In the genomic region with DNA sequence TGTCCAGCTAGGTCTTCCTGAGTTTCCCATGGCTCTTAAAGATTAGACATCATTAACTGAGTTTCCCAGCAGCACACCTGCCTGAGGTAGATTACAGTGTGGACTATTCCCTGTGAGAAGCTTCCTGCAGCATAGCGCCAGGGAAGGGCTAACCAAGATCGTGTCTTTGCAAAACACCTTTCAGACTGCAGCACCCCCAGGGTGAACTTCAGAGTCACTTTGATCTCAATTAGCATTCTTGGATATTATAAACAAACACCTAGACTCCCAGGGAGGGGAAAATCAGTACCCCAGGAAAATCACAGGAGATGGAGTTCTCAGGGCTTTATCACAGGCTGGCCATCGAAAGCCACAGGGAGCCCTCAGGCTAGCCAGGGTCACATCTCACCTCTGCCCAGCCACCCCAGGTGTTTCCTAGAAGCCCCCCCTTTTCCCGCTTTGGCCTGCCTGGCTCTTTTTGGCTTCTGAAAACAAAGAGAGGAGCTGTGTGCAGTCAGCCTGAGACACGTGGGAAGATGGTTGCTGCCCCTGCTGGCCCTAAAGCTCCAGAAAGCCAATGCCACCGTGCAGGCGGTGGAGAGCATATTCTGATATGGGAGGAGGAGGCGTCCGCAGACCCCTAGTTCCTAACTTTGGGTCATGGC, we compare ENCODE assay signal across 1 cellular context.
TF ChIP-seq lines count a peak whose summit lies in the region.

No MANE protein-coding gene starts in this region.

TF ChIP-seq in HepG2, 621 proteins besides CTCF, POLR2A, EP300 and RAD21 (continued from another document):
- TF ChIP-seq, protein P1, sequence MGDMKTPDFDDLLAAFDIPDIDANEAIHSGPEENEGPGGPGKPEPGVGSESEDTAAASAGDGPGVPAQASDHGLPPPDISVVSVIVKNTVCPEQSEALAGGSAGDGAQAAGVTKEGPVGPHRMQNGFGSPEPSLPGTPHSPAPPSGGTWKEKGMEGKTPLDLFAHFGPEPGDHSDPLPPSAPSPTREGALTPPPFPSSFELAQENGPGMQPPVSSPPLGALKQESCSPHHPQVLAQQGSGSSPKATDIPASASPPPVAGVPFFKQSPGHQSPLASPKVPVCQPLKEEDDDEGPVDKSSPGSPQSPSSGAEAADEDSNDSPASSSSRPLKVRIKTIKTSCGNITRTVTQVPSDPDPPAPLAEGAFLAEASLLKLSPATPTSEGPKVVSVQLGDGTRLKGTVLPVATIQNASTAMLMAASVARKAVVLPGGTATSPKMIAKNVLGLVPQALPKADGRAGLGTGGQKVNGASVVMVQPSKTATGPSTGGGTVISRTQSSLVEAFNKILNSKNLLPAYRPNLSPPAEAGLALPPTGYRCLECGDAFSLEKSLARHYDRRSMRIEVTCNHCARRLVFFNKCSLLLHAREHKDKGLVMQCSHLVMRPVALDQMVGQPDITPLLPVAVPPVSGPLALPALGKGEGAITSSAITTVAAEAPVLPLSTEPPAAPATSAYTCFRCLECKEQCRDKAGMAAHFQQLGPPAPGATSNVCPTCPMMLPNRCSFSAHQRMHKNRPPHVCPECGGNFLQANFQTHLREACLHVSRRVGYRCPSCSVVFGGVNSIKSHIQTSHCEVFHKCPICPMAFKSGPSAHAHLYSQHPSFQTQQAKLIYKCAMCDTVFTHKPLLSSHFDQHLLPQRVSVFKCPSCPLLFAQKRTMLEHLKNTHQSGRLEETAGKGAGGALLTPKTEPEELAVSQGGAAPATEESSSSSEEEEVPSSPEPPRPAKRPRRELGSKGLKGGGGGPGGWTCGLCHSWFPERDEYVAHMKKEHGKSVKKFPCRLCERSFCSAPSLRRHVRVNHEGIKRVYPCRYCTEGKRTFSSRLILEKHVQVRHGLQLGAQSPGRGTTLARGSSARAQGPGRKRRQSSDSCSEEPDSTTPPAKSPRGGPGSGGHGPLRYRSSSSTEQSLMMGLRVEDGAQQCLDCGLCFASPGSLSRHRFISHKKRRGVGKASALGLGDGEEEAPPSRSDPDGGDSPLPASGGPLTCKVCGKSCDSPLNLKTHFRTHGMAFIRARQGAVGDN (CRISPR knock-in tag; IDR thresholded peaks at IDR 0.05), result peak; percentile 37
- TF ChIP-seq FOXO1 (CRISPR knock-in tag; IDR thresholded peaks at IDR 0.05) (no peak), HNRNPK (IDR thresholded peaks at IDR 0.05; ENCODE audit: low read depth, low read length, poor library complexity, severe bottlenecking) (no peak), RBAK (CRISPR knock-in tag; IDR thresholded peaks at IDR 0.05) (no peak), ZNF33A (CRISPR knock-in tag; IDR thresholded peaks at IDR 0.05; ENCODE audit: borderline replicate concordance) (no peak), SNAI1 (CRISPR knock-in tag; IDR thresholded peaks at IDR 0.05; ENCODE audit: borderline replicate concordance) (no peak), ZNF260 (CRISPR knock-in tag; IDR thresholded peaks at IDR 0.05; ENCODE audit: borderline replicate concordance, low read depth) (no peak), PCBP2 (optimal IDR thresholded peaks at IDR 0.05; ENCODE audit: low read depth, low read length, poor library complexity, severe bottlenecking) (no peak), ZFP36 (IDR thresholded peaks at IDR 0.05; ENCODE audit: borderline replicate concordance, low read depth, low read length, partially characterized antibody) (no peak), NKX3-1 (CRISPR knock-in tag; IDR thresholded peaks at IDR 0.05) (no peak), ZEB1 (IDR thresholded peaks at IDR 0.05; ENCODE audit: insufficient replicate concordance, low read depth) (peak; percentile 3), ZFYVE20 (CRISPR knock-in tag; IDR thresholded peaks at IDR 0.05; ENCODE audit: borderline replicate concordance, low read depth) (no peak), TGIF2 (CRISPR knock-in tag; IDR thresholded peaks at IDR 0.05) (no peak), MTA1 (CRISPR knock-in tag; IDR thresholded peaks at IDR 0.05; ENCODE audit: borderline replicate concordance) (no peak), MYC (CRISPR knock-in tag; IDR thresholded peaks at IDR 0.05; ENCODE audit: borderline replicate concordance) (peak; percentile 28; the same call in 1 of the 2 replicates), WIZ (CRISPR knock-in tag; IDR thresholded peaks at IDR 0.05) (no peak), TSC22D2 (CRISPR knock-in tag; IDR thresholded peaks at IDR 0.05; ENCODE audit: borderline replicate concordance) (no peak), TCF12 (IDR thresholded peaks at IDR 0.05) (no peak), TCF12 (CRISPR knock-in tag; IDR thresholded peaks at IDR 0.05) (no peak)
- TF ChIP-seq, protein P2, sequence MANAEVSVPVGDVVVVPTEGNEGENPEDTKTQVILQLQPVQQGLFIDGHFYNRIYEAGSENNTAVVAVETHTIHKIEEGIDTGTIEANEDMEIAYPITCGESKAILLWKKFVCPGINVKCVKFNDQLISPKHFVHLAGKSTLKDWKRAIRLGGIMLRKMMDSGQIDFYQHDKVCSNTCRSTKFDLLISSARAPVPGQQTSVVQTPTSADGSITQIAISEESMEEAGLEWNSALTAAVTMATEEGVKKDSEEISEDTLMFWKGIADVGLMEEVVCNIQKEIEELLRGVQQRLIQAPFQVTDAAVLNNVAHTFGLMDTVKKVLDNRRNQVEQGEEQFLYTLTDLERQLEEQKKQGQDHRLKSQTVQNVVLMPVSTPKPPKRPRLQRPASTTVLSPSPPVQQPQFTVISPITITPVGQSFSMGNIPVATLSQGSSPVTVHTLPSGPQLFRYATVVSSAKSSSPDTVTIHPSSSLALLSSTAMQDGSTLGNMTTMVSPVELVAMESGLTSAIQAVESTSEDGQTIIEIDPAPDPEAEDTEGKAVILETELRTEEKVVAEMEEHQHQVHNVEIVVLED (CRISPR knock-in tag; IDR thresholded peaks at IDR 0.05; ENCODE audit: borderline replicate concordance), result no peak
- TF ChIP-seq, protein P3, sequence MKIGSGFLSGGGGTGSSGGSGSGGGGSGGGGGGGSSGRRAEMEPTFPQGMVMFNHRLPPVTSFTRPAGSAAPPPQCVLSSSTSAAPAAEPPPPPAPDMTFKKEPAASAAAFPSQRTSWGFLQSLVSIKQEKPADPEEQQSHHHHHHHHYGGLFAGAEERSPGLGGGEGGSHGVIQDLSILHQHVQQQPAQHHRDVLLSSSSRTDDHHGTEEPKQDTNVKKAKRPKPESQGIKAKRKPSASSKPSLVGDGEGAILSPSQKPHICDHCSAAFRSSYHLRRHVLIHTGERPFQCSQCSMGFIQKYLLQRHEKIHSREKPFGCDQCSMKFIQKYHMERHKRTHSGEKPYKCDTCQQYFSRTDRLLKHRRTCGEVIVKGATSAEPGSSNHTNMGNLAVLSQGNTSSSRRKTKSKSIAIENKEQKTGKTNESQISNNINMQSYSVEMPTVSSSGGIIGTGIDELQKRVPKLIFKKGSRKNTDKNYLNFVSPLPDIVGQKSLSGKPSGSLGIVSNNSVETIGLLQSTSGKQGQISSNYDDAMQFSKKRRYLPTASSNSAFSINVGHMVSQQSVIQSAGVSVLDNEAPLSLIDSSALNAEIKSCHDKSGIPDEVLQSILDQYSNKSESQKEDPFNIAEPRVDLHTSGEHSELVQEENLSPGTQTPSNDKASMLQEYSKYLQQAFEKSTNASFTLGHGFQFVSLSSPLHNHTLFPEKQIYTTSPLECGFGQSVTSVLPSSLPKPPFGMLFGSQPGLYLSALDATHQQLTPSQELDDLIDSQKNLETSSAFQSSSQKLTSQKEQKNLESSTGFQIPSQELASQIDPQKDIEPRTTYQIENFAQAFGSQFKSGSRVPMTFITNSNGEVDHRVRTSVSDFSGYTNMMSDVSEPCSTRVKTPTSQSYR (CRISPR knock-in tag; IDR thresholded peaks at IDR 0.05; ENCODE audit: borderline replicate concordance), result no peak
